1 cellular context compared by ENCODE assay signal in the genomic region with DNA sequence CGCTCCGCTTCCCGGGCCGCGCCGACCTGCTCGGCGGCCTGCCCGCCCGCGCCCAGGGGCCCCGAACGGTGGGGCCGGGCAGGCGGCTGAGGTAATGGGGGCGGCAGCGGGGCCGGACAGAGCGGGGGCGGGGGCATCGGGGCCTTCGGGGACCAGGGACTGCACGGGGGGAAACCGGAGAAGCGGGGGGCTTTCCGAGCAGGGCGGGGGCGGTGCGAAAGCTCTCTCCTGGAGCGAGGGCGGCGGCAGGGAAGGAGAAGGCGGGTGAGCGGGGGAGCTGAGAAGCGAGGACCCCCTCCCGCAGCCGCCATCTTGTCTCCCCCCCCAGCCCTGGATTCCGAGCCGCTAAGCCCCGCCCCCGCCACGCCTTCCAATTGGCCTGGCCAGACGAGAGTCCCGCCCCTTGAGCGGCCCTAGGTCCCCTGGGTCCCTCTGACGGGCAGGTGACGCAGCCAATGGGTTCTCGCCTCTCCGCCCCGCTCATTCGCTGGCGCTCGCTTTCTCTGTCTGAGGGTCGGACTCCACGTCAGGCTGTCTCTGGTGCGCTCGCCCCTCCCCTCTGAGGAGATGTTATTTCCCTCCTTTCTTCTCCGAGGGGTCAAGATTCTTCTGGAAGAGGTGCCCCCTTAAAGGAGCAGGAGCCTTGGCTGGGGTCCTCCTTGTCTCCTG.
TF ChIP-seq lines count a peak whose summit lies in the region.

No MANE protein-coding gene starts in this region.

TF ChIP-seq in HepG2, 621 proteins besides CTCF, POLR2A, EP300 and RAD21 (continued from another document and continues in another):
- TF ChIP-seq FOXO4 (CRISPR knock-in tag; conservative IDR thresholded peaks at IDR 0.05) = no peak
- TF ChIP-seq SRF (IDR thresholded peaks at IDR 0.05; ENCODE audit: low read depth, low read length) = no peak
- TF ChIP-seq MEIS1 (CRISPR knock-in tag; IDR thresholded peaks at IDR 0.05; ENCODE audit: borderline replicate concordance) = no peak
- no peak for TF ChIP-seq KLF13 (CRISPR knock-in tag; IDR thresholded peaks at IDR 0.05)
- no peak for TF ChIP-seq NPAS2 (CRISPR knock-in tag; IDR thresholded peaks at IDR 0.05; ENCODE audit: borderline replicate concordance)
- TF ChIP-seq MAZ (IDR thresholded peaks at IDR 0.05; ENCODE audit: borderline replicate concordance, low read depth, low read length) = peak; percentile 74
- TF ChIP-seq MAZ (CRISPR knock-in tag; IDR thresholded peaks at IDR 0.05; ENCODE audit: low read depth) = no peak; the same call in 1 of the 2 replicates
- TF ChIP-seq ZNF431 (CRISPR knock-in tag; IDR thresholded peaks at IDR 0.05; ENCODE audit: borderline replicate concordance, low read depth) = no peak
- 0 out of 2 replicates have a peak, but pooled peaks have one; percentile 37 for TF ChIP-seq ZBTB8A (CRISPR knock-in tag; IDR thresholded peaks at IDR 0.05; ENCODE audit: borderline replicate concordance, low read depth)
- no peak for TF ChIP-seq EED (CRISPR knock-in tag; IDR thresholded peaks at IDR 0.05)
- no peak for TF ChIP-seq ZBTB2 (CRISPR knock-in tag; IDR thresholded peaks at IDR 0.05; ENCODE audit: low read depth)
- peak; percentile 23; the same call in 1 of the 2 replicates for TF ChIP-seq HES4 (CRISPR knock-in tag; IDR thresholded peaks at IDR 0.05; ENCODE audit: borderline replicate concordance)
- TF ChIP-seq NR2C2 (CRISPR knock-in tag; IDR thresholded peaks at IDR 0.05; ENCODE audit: borderline replicate concordance) = no peak
- peak; percentile 97 for TF ChIP-seq SP2 (CRISPR knock-in tag; IDR thresholded peaks at IDR 0.05)
- no peak; the same call in 1 of the 2 replicates for TF ChIP-seq ZC3H4 (CRISPR knock-in tag; IDR thresholded peaks at IDR 0.05; ENCODE audit: borderline replicate concordance)
- TF ChIP-seq TEAD2 (CRISPR knock-in tag; IDR thresholded peaks at IDR 0.05) = no peak
- peak; percentile 18 for TF ChIP-seq ZNF883 (CRISPR knock-in tag; IDR thresholded peaks at IDR 0.05; ENCODE audit: not compliant biosample characterization)
- TF ChIP-seq ARID3A (IDR thresholded peaks at IDR 0.05; ENCODE audit: low read depth, low read length) = no peak
- no peak for TF ChIP-seq ZNF281 (CRISPR knock-in tag; IDR thresholded peaks at IDR 0.05; ENCODE audit: borderline replicate concordance)
- peak; percentile 83 for TF ChIP-seq HNF1B (CRISPR knock-in tag; IDR thresholded peaks at IDR 0.05)
- TF ChIP-seq ZNF773 (CRISPR knock-in tag; IDR thresholded peaks at IDR 0.05; ENCODE audit: borderline replicate concordance) = 0 out of 2 replicates have a peak, but pooled peaks have one; percentile 9
- TF ChIP-seq KDM2A (CRISPR knock-in tag; IDR thresholded peaks at IDR 0.05; ENCODE audit: borderline replicate concordance, low read depth) = peak; percentile 76; the same call in 1 of the 2 replicates
- TF ChIP-seq, protein P1, sequence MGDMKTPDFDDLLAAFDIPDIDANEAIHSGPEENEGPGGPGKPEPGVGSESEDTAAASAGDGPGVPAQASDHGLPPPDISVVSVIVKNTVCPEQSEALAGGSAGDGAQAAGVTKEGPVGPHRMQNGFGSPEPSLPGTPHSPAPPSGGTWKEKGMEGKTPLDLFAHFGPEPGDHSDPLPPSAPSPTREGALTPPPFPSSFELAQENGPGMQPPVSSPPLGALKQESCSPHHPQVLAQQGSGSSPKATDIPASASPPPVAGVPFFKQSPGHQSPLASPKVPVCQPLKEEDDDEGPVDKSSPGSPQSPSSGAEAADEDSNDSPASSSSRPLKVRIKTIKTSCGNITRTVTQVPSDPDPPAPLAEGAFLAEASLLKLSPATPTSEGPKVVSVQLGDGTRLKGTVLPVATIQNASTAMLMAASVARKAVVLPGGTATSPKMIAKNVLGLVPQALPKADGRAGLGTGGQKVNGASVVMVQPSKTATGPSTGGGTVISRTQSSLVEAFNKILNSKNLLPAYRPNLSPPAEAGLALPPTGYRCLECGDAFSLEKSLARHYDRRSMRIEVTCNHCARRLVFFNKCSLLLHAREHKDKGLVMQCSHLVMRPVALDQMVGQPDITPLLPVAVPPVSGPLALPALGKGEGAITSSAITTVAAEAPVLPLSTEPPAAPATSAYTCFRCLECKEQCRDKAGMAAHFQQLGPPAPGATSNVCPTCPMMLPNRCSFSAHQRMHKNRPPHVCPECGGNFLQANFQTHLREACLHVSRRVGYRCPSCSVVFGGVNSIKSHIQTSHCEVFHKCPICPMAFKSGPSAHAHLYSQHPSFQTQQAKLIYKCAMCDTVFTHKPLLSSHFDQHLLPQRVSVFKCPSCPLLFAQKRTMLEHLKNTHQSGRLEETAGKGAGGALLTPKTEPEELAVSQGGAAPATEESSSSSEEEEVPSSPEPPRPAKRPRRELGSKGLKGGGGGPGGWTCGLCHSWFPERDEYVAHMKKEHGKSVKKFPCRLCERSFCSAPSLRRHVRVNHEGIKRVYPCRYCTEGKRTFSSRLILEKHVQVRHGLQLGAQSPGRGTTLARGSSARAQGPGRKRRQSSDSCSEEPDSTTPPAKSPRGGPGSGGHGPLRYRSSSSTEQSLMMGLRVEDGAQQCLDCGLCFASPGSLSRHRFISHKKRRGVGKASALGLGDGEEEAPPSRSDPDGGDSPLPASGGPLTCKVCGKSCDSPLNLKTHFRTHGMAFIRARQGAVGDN (CRISPR knock-in tag; IDR thresholded peaks at IDR 0.05) = peak; percentile 61
- TF ChIP-seq ZFP36L2 (CRISPR knock-in tag; IDR thresholded peaks at IDR 0.05) = no peak
- peak; percentile 53; the same call in 1 of the 2 replicates for TF ChIP-seq RFXAP (CRISPR knock-in tag; IDR thresholded peaks at IDR 0.05; ENCODE audit: borderline replicate concordance)
- TF ChIP-seq NCOA2 (CRISPR knock-in tag; IDR thresholded peaks at IDR 0.05) = no peak
- TF ChIP-seq GATAD1 (CRISPR knock-in tag; IDR thresholded peaks at IDR 0.05) = 0 out of 2 replicates have a peak, but pooled peaks have one; percentile 19
- peak; percentile 97 for TF ChIP-seq PBX2 (CRISPR knock-in tag; IDR thresholded peaks at IDR 0.05)
- TF ChIP-seq BCLAF1 (IDR thresholded peaks at IDR 0.05) = no peak
- TF ChIP-seq CSRNP2 (CRISPR knock-in tag; conservative IDR thresholded peaks at IDR 0.05; ENCODE audit: low read depth) = no peak
- no peak for TF ChIP-seq GFI1 (CRISPR knock-in tag; IDR thresholded peaks at IDR 0.05; ENCODE audit: borderline replicate concordance)
